Comparison of ENCODE assay signal across 1 cellular context in genomic region chr17:81054308-81054707, GRCh38.
TF ChIP-seq lines count a peak whose summit lies in the region.

No MANE protein-coding gene starts in this region.

TF ChIP-seq in IMR-90, 13 proteins besides CTCF, POLR2A, EP300 and RAD21 (continued from another document):
- TF ChIP-seq, protein P1, sequence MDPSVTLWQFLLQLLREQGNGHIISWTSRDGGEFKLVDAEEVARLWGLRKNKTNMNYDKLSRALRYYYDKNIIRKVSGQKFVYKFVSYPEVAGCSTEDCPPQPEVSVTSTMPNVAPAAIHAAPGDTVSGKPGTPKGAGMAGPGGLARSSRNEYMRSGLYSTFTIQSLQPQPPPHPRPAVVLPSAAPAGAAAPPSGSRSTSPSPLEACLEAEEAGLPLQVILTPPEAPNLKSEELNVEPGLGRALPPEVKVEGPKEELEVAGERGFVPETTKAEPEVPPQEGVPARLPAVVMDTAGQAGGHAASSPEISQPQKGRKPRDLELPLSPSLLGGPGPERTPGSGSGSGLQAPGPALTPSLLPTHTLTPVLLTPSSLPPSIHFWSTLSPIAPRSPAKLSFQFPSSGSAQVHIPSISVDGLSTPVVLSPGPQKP (IDR thresholded peaks at IDR 0.05; ENCODE audit: borderline replicate concordance, low read depth, low read length), result no peak
- no peak for TF ChIP-seq RFX5 (IDR thresholded peaks at IDR 0.05; ENCODE audit: low read depth, low read length)
- TF ChIP-seq MXI1 (IDR thresholded peaks at IDR 0.05; ENCODE audit: borderline replicate concordance, low read depth, low read length), result no peak
- TF ChIP-seq, protein P2, sequence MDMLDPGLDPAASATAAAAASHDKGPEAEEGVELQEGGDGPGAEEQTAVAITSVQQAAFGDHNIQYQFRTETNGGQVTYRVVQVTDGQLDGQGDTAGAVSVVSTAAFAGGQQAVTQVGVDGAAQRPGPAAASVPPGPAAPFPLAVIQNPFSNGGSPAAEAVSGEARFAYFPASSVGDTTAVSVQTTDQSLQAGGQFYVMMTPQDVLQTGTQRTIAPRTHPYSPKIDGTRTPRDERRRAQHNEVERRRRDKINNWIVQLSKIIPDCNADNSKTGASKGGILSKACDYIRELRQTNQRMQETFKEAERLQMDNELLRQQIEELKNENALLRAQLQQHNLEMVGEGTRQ (IDR thresholded peaks at IDR 0.05; ENCODE audit: low read depth, low read length), result no peak
- TF ChIP-seq CEBPB (IDR thresholded peaks at IDR 0.05; ENCODE audit: low read depth, low read length), result no peak
- TF ChIP-seq NFE2L2 (IDR thresholded peaks at IDR 0.05; ENCODE audit: low read depth, low read length), result no peak
- TF ChIP-seq RCOR1 (IDR thresholded peaks at IDR 0.05; ENCODE audit: insufficient replicate concordance, low read length), result no peak
- no peak for TF ChIP-seq MAZ (IDR thresholded peaks at IDR 0.05; ENCODE audit: borderline replicate concordance, low read depth, low read length)
- no peak for TF ChIP-seq BHLHE40 (IDR thresholded peaks at IDR 0.05; ENCODE audit: low read depth, low read length)
